ENCODE assay signal across 8 cellular contexts in the genomic region with DNA sequence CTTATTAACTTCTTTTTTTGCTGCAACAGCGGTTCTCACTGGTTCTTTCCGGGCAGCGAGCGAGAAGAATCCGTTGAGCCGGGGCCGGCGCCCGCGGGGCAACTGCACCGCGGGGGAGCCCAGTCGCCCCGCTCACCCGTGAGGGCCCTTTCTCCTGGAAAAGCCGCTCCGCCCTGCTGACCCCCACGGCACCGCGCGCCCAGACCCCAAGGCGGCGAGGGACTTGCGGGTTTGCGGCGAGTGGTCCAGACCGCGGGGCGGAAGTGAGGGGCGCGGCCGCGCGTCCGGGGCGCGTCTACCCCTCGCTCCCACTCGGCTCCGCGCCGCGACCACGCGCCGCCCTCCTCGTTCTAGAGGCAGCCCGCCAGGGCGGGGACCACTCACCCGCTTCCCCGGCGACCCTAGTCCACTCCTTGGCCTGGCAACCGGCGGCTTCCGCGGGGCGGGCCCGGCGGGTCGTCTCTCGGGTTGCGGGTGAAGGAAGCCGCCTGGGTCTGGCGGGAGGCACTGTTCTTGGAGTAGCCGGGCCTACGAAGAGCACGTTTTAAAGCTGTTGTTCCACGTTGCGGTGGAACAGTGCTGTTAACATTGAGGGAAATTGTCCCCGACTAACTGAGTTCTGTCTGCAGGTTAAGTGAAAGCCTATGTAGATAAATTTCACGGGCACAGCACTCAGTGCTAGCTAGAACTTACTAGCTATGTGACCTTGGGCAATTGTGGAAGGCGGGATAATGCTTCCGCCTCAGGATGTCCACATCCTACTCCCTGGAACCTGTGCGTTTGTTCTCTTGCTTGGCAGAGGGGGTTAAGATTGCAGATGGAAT. TPM values are rescaled to one million over a fixed set of nuclear protein-coding genes. Genes with fewer than 3 reads are reported as not detected.
A peak's percentile ranks its signal among the peaks of the same experiment; 100 is the strongest.
DNase-seq lines count a peak whose midpoint lies in the region; ATAC-seq and TF ChIP-seq lines count a peak whose summit lies in the region.

A gene with protein sequence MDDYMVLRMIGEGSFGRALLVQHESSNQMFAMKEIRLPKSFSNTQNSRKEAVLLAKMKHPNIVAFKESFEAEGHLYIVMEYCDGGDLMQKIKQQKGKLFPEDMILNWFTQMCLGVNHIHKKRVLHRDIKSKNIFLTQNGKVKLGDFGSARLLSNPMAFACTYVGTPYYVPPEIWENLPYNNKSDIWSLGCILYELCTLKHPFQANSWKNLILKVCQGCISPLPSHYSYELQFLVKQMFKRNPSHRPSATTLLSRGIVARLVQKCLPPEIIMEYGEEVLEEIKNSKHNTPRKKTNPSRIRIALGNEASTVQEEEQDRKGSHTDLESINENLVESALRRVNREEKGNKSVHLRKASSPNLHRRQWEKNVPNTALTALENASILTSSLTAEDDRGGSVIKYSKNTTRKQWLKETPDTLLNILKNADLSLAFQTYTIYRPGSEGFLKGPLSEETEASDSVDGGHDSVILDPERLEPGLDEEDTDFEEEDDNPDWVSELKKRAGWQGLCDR (minus strand): TSS at position 439 of the 824 bp plus-strand sequence. CDS start 3,406 bp downstream, outside the sequence.

- H3K4me1 ChIP-seq in ectodermal cell (ENCODE audit: control insufficient read depth, insufficient read depth, low read length): peaks cover 18% of the 10 kb centered on the region
- peaks cover 0 to 22% (median under 1%) of the 10 kb centered on the region in 4 donors for H3K4me1 ChIP-seq in right lobe of liver

- POLR2A ChIA-PET in AG04450 (lab: Yijun Ruan, JAX): interaction anchor here (0.5 to 0.7 kb wide), 5 partner anchors 19 to 714 kb away, joined by 3 to 4 read pairs (median 3); no protein-coding TSS in a partner anchor

- H3K27ac ChIP-seq in AG04450 (ENCODE audit: low read depth, low read length): peak within 1 kb of the TSS; percentile 55
- peak within 1 kb of the TSS; percentile 2 for H3K27ac ChIP-seq in ectodermal cell (ENCODE audit: insufficient read depth, low read depth, low read length, poor library complexity, severe bottlenecking)
- peak within 1 kb of the TSS; percentile 61 to 82 (median 79) for H3K27ac ChIP-seq in right lobe of liver

- peak; percentile 33 for TF ChIP-seq POLR2A in right lobe of liver (IDR thresholded peaks at IDR 0.05)

- H3K4me3 ChIP-seq in AG04450 (ENCODE audit: low read depth, low read length): peak within 1 kb of the TSS; percentile 68
- H3K4me3 ChIP-seq in ectodermal cell (ENCODE audit: insufficient read depth, low read depth, low read length): peak within 1 kb of the TSS; percentile 73
- H3K4me3 ChIP-seq in right lobe of liver: peak within 1 kb of the TSS; percentile 82 to 92 (median 90)

- TF ChIP-seq CTCF in AG04450 (IDR thresholded peaks at IDR 0.05; ENCODE audit: low read depth, low read length) (no peak), right lobe of liver (IDR thresholded peaks at IDR 0.05) (no peak)

- WGBS in ectodermal cell, 2 experiments: 6% methylated on average over 74 of the region's 74 CpGs
- WGBS in right lobe of liver (ENCODE audit: insufficient coverage, low coverage, low lambda C conversion rate, missing lambda C conversion rate): 6% methylated on average over 14 of the region's 74 CpGs

- ATAC-seq in GM18870 (IDR thresholded peaks at IDR 0.05; ENCODE audit: unreplicated experiment) (peak; percentile 67), HG03097 (IDR thresholded peaks at IDR 0.05; ENCODE audit: low FRiP score, unreplicated experiment) (peak; percentile 51), right lobe of liver (peak; percentile 83 to 94 (median 88))

- H3K9me3 ChIP-seq in AG04450 (ENCODE audit: control insufficient read depth, insufficient read depth, low read length): no peaks in the 10 kb centered on the region
- no peaks in the 10 kb centered on the region for H3K9me3 ChIP-seq in ectodermal cell (ENCODE audit: control insufficient read depth, low read length)
- H3K9me3 ChIP-seq in right lobe of liver: no peaks in the 10 kb centered on the region

- H3K27me3 ChIP-seq in AG04450 (ENCODE audit: control insufficient read depth, insufficient read depth, low read length) (no peaks in the 10 kb centered on the region), ectodermal cell (ENCODE audit: control insufficient read depth, insufficient read depth, low read length, poor library complexity, severe bottlenecking) (peaks cover 5% of the 10 kb centered on the region), right lobe of liver (no peaks in the 10 kb centered on the region)

- CTCF ChIA-PET in AG04450 (lab: Charles Lee): interaction anchor here (1.1 to 1.7 kb wide), 2 partner anchors 30 to 291 kb away, joined by 5 to 6 read pairs; a partner anchor contains a TSS

- DNase-seq in AG04450 (ENCODE audit: low read depth, low spot score): peak; percentile 10
- DNase-seq in NCI-H460 (ENCODE audit: extremely low read depth, low read depth): peak; percentile 27
- DNase-seq in activated CD4-positive, alpha-beta T cell treated with anti-CD3 and anti-CD28 coated beads, Interleukin-2, amount 50 U/mL, for 48 hours: peak; percentile 54 to 62
- DNase-seq in right lobe of liver: peak; percentile 66 to 83 (median 71)
- DNase-seq in stimulated activated CD4-positive, alpha-beta T cell treated with anti-CD3 and anti-CD28 coated beads, Interleukin-4, amount 100 ng/mL, for 24 hours: peak; percentile 61

- intact Hi-C loops in right lobe of liver (cut with DNase I): no loop called here

- no peaks in the 10 kb centered on the region for H3K36me3 ChIP-seq in ectodermal cell (ENCODE audit: control insufficient read depth, insufficient read depth, low read length)
- H3K36me3 ChIP-seq in right lobe of liver: no peaks in the 10 kb centered on the region

RNA-seq across cellular contexts. Expression of the gene that starts here (rescaled TPM):
- 14.2 and 16.0 TPM in 2 replicates for polyA plus RNA-seq in AG04450 (2011; rRNA removed)
- 3.9 and 10.8 TPM in 2 replicates for polyA minus RNA-seq in AG04450 (2011; rRNA and poly(A)+ RNA removed)
- 5.8 and 8.7 TPM in 2 replicates for total RNA-seq in NCI-H460 (2014; rRNA removed; shearing (Covaris generic))
- polyA plus RNA-seq in NCI-H460 (2014; cell fraction: nucleus; rRNA removed): 22.7 and 25.2 TPM in 2 replicates
- 43.2 TPM for polyA plus RNA-seq in ectodermal cell (2013, experiment 1 of 4)
- polyA plus RNA-seq in ectodermal cell (2013, experiment 2 of 4): 38.1 TPM
- polyA plus RNA-seq in ectodermal cell (2013, experiment 3 of 4): 32.7 TPM
- 38.5 TPM for polyA plus RNA-seq in ectodermal cell (2013, experiment 4 of 4)
- 1 to 10 TPM; 4.5 to 7.1 (median 6.2) TPM for total RNA-seq in right lobe of liver

Comparison
In these comparisons a context has a peak if more than half of its experiments do, and no peak if none do; other contexts are left out.
1. Peak in every context shown above with its lines: DNase-seq, ATAC-seq, H3K4me3 ChIP-seq and H3K27ac ChIP-seq.
2. DNase-seq: peak in every context shown above with its lines; median percentile 71 in right lobe of liver; 61 in stimulated activated CD4-positive, alpha-beta T cell treated with anti-CD3 and anti-CD28 coated beads, Interleukin-4, amount 100 ng/mL, for 24 hours; 58 in activated CD4-positive, alpha-beta T cell treated with anti-CD3 and anti-CD28 coated beads, Interleukin-2, amount 50 U/mL, for 48 hours; 27 in NCI-H460; 10 in AG04450.
3. H3K27ac ChIP-seq: peak in every context shown above with its lines; median percentile 79 in right lobe of liver; 55 in AG04450; 2 in ectodermal cell.